ENCODE assay signal across 7 cellular contexts in the genomic region with DNA sequence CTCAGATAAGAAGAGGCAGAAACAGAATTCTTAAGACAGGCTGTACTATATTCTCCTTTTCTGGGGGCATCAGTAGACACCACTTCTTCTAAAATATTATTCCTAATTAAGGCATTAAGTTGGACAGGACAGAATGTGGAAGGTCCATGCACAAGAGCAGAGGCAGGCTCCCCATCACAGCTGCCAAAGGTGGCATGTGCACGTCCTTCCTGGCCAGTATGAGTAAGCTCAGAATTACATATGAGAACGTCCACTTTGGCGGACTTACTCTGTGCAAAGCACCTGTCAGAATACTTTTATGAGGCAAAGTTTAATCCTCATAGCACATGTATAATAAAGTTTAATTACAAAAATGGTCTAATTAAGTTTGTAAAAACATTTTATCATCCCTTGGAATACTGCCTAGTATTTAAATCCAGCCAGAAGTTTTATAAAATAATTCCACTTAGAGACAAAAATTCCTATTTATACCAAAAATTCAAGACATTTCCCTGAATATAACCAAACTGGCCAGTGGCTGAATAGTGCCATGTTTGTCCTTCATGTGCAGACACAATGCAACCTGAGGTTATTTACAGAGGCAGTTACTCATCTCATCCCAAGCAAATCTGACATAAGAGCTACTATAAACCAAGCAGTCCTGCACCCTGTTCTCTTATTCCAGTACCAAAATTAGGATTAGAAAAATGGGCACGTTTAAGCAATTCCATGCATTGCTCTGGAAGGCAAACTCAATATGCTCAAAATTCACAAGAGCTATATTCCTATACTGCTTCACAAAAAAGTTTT.
"Had no signal": no experiment of that assay in that cellular context is flagged by ENCODE, and none has a peak within 500 bp of the region (broad histone marks: within the 10 kb centered on the region; RNA-seq: fewer than 3 reads in every experiment).

No MANE protein-coding gene starts in this region.

- H3K4me3 Mint-ChIP-seq: GM23338, H9, IgD-negative memory B cell had no signal

- H3K27me3 Mint-ChIP-seq: IgD-negative memory B cell had no signal

- ATAC-seq: GM23338, HepG2 had no signal

- H3K27ac Mint-ChIP-seq: GM23338, IgD-negative memory B cell had no signal

- H3K4me1 Mint-ChIP-seq: GM23338, H9 had no signal

- H3K4me3 ChIP-seq: GM23338 had no signal

- DNase-seq: H9, HCEC 1CT, KBM-7 had no signal

- H3K9me3 Mint-ChIP-seq: GM23338, H9, IgD-negative memory B cell had no signal

- H3K27ac ChIP-seq: HL-60 had no signal
